In the genomic region with DNA sequence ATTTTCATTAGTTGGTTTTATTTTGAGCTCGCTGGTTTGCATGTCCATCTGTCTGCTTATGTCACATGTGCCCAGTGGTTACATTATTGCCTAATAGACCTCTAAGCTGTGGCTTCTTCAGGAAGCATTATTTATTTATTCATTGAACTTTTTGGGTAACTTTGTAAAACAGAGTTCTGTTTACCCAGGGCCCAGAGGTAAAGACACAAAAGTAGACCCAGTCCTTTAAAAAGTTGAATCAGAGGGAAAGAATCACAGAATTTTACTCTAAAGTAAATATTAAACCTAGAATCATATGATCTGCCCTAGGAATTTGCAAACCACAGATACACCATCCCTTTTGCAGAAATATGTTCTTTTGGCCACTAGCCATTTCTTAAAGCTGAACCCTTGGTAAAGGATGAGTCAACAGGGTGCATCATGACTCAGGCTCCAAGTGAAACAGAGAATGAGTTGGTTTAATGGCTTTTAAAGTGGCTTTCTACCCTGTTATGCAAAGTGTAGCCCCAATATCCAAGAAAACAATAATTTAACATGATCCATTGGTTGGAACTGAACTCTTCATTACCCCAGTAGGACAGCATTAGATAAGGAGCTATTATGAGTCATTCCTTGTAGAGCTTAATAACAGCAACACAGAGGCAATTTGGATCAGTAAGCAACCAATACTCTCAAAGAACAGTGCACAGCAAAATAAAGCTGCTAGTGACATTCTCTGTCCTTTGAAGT, we compare ENCODE assay signal across 1 cellular context.
TF ChIP-seq lines count a peak whose summit lies in the region.

No MANE protein-coding gene starts in this region.

TF ChIP-seq in HEK293, 187 proteins besides CTCF, POLR2A, EP300 and RAD21 (continued from another document):
- TF ChIP-seq, protein P1, sequence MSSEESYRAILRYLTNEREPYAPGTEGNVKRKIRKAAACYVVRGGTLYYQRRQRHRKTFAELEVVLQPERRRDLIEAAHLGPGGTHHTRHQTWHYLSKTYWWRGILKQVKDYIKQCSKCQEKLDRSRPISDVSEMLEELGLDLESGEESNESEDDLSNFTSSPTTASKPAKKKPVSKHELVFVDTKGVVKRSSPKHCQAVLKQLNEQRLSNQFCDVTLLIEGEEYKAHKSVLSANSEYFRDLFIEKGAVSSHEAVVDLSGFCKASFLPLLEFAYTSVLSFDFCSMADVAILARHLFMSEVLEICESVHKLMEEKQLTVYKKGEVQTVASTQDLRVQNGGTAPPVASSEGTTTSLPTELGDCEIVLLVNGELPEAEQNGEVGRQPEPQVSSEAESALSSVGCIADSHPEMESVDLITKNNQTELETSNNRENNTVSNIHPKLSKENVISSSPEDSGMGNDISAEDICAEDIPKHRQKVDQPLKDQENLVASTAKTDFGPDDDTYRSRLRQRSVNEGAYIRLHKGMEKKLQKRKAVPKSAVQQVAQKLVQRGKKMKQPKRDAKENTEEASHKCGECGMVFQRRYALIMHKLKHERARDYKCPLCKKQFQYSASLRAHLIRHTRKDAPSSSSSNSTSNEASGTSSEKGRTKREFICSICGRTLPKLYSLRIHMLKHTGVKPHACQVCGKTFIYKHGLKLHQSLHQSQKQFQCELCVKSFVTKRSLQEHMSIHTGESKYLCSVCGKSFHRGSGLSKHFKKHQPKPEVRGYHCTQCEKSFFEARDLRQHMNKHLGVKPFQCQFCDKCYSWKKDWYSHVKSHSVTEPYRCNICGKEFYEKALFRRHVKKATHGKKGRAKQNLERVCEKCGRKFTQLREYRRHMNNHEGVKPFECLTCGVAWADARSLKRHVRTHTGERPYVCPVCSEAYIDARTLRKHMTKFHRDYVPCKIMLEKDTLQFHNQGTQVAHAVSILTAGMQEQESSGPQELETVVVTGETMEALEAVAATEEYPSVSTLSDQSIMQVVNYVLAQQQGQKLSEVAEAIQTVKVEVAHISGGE (tag by site-specific recombination; conservative IDR thresholded peaks at IDR 0.05; ENCODE audit: low read depth) = no peak
- peak; percentile 72; the same call in 1 of the 2 replicates for TF ChIP-seq ZNF660 (tag by site-specific recombination; IDR thresholded peaks at IDR 0.05)
- TF ChIP-seq, protein P2, sequence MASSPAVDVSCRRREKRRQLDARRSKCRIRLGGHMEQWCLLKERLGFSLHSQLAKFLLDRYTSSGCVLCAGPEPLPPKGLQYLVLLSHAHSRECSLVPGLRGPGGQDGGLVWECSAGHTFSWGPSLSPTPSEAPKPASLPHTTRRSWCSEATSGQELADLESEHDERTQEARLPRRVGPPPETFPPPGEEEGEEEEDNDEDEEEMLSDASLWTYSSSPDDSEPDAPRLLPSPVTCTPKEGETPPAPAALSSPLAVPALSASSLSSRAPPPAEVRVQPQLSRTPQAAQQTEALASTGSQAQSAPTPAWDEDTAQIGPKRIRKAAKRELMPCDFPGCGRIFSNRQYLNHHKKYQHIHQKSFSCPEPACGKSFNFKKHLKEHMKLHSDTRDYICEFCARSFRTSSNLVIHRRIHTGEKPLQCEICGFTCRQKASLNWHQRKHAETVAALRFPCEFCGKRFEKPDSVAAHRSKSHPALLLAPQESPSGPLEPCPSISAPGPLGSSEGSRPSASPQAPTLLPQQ (tag by site-specific recombination; IDR thresholded peaks at IDR 0.05) = 0 out of 2 replicates have a peak, but pooled peaks have one; percentile 47
- TF ChIP-seq, protein P3, sequence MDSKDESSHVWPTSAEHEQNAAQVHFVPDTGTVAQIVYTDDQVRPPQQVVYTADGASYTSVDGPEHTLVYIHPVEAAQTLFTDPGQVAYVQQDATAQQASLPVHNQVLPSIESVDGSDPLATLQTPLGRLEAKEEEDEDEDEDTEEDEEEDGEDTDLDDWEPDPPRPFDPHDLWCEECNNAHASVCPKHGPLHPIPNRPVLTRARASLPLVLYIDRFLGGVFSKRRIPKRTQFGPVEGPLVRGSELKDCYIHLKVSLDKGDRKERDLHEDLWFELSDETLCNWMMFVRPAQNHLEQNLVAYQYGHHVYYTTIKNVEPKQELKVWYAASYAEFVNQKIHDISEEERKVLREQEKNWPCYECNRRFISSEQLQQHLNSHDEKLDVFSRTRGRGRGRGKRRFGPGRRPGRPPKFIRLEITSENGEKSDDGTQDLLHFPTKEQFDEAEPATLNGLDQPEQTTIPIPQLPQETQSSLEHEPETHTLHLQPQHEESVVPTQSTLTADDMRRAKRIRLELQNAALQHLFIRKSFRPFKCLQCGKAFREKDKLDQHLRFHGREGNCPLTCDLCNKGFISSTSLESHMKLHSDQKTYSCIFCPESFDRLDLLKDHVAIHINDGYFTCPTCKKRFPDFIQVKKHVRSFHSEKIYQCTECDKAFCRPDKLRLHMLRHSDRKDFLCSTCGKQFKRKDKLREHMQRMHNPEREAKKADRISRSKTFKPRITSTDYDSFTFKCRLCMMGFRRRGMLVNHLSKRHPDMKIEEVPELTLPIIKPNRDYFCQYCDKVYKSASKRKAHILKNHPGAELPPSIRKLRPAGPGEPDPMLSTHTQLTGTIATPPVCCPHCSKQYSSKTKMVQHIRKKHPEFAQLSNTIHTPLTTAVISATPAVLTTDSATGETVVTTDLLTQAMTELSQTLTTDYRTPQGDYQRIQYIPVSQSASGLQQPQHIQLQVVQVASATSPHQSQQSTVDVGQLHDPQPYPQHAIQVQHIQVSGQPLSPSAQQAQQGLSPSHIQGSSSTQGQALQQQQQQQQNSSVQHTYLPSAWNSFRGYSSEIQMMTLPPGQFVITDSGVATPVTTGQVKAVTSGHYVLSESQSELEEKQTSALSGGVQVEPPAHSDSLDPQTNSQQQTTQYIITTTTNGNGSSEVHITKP (tag by site-specific recombination; IDR thresholded peaks at IDR 0.05) = 0 out of 2 replicates have a peak, but pooled peaks have one; percentile 8
- no peak for TF ChIP-seq ZNF792 (tag by site-specific recombination; IDR thresholded peaks at IDR 0.05)
- TF ChIP-seq GLI4 (tag by site-specific recombination; IDR thresholded peaks at IDR 0.05) = no peak
- TF ChIP-seq ZNF600 (tag by site-specific recombination; IDR thresholded peaks at IDR 0.05) = no peak
- no peak for TF ChIP-seq SP2 (tag by site-specific recombination; IDR thresholded peaks at IDR 0.05)
- no peak for TF ChIP-seq ZNF701 (tag by site-specific recombination; IDR thresholded peaks at IDR 0.05)
- TF ChIP-seq ZSCAN16 (tag by site-specific recombination; IDR thresholded peaks at IDR 0.05) = no peak
- TF ChIP-seq, protein P4, sequence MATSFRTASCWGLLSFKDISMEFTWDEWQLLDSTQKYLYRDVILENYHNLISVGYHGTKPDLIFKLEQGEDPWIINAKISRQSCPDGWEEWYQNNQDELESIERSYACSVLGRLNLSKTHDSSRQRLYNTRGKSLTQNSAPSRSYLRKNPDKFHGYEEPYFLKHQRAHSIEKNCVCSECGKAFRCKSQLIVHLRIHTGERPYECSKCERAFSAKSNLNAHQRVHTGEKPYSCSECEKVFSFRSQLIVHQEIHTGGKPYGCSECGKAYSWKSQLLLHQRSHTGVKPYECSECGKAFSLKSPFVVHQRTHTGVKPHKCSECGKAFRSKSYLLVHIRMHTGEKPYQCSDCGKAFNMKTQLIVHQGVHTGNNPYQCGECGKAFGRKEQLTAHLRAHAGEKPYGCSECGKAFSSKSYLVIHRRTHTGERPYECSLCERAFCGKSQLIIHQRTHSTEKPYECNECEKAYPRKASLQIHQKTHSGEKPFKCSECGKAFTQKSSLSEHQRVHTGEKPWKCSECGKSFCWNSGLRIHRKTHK (tag by site-specific recombination; IDR thresholded peaks at IDR 0.05) = no peak
- no peak for TF ChIP-seq ZNF146 (tag by site-specific recombination; IDR thresholded peaks at IDR 0.05)
- TF ChIP-seq ZNF335 (tag by site-specific recombination; conservative IDR thresholded peaks at IDR 0.05) = peak; percentile 36; the same call in 1 of the 2 replicates
- TF ChIP-seq ZFP41 (tag by site-specific recombination; IDR thresholded peaks at IDR 0.05; ENCODE audit: borderline replicate concordance) = no peak
- TF ChIP-seq ZNF404 (tag by site-specific recombination; IDR thresholded peaks at IDR 0.05) = no peak
- no peak for TF ChIP-seq ZNF785 (tag by site-specific recombination; IDR thresholded peaks at IDR 0.05)
- TF ChIP-seq ZNF558 (tag by site-specific recombination; IDR thresholded peaks at IDR 0.05) = 0 out of 2 replicates have a peak, but pooled peaks have one; percentile 30
- TF ChIP-seq ZNF23 (tag by site-specific recombination; IDR thresholded peaks at IDR 0.05; ENCODE audit: borderline replicate concordance) = no peak
- TF ChIP-seq ZNF416 (tag by site-specific recombination; IDR thresholded peaks at IDR 0.05) = no peak
